ENCODE assay signal across 2 cellular contexts in genomic region chr22:38731703-38732161, GRCh38.
TF ChIP-seq lines count a peak whose summit lies in the region.

No MANE protein-coding gene starts in this region.

TF ChIP-seq in HepG2, 621 proteins besides CTCF, POLR2A, EP300 and RAD21:
- TF ChIP-seq ZNF292 (CRISPR knock-in tag; IDR thresholded peaks at IDR 0.05; ENCODE audit: borderline replicate concordance, low read depth), result no peak
- TF ChIP-seq POLR2AphosphoS2 (IDR thresholded peaks at IDR 0.05; ENCODE audit: low read depth, low read length), result 0 out of 2 replicates have a peak, but pooled peaks have one; percentile 17
- no peak for TF ChIP-seq AKAP8 (CRISPR knock-in tag; IDR thresholded peaks at IDR 0.05)
TF ChIP-seq in HepG2: peak in this region for 1.

TF ChIP-seq in GM23338, 12 proteins besides CTCF, POLR2A, EP300 and RAD21:
- TF ChIP-seq EZH2phosphoT487 (IDR thresholded peaks at IDR 0.05; ENCODE audit: unreplicated experiment), result no peak
- no peak for TF ChIP-seq JUNB (IDR thresholded peaks at IDR 0.05; ENCODE audit: unreplicated experiment)
- no peak for TF ChIP-seq ZNF331 (CRISPR knock-in tag; IDR thresholded peaks at IDR 0.05; ENCODE audit: low read depth)
- TF ChIP-seq, protein P1, sequence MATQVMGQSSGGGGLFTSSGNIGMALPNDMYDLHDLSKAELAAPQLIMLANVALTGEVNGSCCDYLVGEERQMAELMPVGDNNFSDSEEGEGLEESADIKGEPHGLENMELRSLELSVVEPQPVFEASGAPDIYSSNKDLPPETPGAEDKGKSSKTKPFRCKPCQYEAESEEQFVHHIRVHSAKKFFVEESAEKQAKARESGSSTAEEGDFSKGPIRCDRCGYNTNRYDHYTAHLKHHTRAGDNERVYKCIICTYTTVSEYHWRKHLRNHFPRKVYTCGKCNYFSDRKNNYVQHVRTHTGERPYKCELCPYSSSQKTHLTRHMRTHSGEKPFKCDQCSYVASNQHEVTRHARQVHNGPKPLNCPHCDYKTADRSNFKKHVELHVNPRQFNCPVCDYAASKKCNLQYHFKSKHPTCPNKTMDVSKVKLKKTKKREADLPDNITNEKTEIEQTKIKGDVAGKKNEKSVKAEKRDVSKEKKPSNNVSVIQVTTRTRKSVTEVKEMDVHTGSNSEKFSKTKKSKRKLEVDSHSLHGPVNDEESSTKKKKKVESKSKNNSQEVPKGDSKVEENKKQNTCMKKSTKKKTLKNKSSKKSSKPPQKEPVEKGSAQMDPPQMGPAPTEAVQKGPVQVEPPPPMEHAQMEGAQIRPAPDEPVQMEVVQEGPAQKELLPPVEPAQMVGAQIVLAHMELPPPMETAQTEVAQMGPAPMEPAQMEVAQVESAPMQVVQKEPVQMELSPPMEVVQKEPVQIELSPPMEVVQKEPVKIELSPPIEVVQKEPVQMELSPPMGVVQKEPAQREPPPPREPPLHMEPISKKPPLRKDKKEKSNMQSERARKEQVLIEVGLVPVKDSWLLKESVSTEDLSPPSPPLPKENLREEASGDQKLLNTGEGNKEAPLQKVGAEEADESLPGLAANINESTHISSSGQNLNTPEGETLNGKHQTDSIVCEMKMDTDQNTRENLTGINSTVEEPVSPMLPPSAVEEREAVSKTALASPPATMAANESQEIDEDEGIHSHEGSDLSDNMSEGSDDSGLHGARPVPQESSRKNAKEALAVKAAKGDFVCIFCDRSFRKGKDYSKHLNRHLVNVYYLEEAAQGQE (IDR thresholded peaks at IDR 0.05; ENCODE audit: unreplicated experiment), result no peak
- no peak for TF ChIP-seq STAT1 (IDR thresholded peaks at IDR 0.05; ENCODE audit: unreplicated experiment)
- no peak for TF ChIP-seq ZNF114 (CRISPR knock-in tag; IDR thresholded peaks at IDR 0.05)
- no peak for TF ChIP-seq POLR2AphosphoS5 (IDR thresholded peaks at IDR 0.05; ENCODE audit: low read depth)
- TF ChIP-seq, protein P2, sequence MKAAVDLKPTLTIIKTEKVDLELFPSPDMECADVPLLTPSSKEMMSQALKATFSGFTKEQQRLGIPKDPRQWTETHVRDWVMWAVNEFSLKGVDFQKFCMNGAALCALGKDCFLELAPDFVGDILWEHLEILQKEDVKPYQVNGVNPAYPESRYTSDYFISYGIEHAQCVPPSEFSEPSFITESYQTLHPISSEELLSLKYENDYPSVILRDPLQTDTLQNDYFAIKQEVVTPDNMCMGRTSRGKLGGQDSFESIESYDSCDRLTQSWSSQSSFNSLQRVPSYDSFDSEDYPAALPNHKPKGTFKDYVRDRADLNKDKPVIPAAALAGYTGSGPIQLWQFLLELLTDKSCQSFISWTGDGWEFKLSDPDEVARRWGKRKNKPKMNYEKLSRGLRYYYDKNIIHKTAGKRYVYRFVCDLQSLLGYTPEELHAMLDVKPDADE (IDR thresholded peaks at IDR 0.05), result no peak
- no peak for TF ChIP-seq ZNF462 (CRISPR knock-in tag; IDR thresholded peaks at IDR 0.05)
- no peak for TF ChIP-seq NANOG (IDR thresholded peaks at IDR 0.05; ENCODE audit: borderline replicate concordance)
- no peak for TF ChIP-seq EZH2 (IDR thresholded peaks at IDR 0.05; ENCODE audit: low read depth, unreplicated experiment)
- no peak for TF ChIP-seq CREB1 (CRISPR knock-in tag; IDR thresholded peaks at IDR 0.05; ENCODE audit: low read depth)
